11 cellular contexts compared by ENCODE assay signal in genomic region chr2:207676827-207677354, GRCh38. TPM values are rescaled to one million over a fixed set of nuclear protein-coding genes. Genes with fewer than 3 reads are reported as not detected.
A peak's percentile ranks its signal among the peaks of the same experiment; 100 is the strongest.
DNase-seq lines count a peak whose midpoint lies in the region; ATAC-seq and TF ChIP-seq lines count a peak whose summit lies in the region.
"Had no signal": no experiment of that assay in that cellular context is flagged by ENCODE, and none has a peak within 500 bp of the region (broad histone marks: within the 10 kb centered on the region; RNA-seq: fewer than 3 reads in every experiment).

No MANE protein-coding gene starts in this region.

- H3K27me3 ChIP-seq in A673 (replicated peaks; ENCODE audit: insufficient read depth, low read depth, low read length, poor library complexity) (no peaks in the 10 kb centered on the region), GM23338 (ENCODE audit: insufficient read depth) (no peaks in the 10 kb centered on the region), hepatocyte (no peaks in the 10 kb centered on the region)

- BruUV-seq in A673 (replicated peaks; lab: Mats Ljungman, UMichigan), result no TSS peak

- POLR2A ChIA-PET in A673 (lab: Charles Lee; ENCODE audit: low non-redundant PET), result interaction anchor here (0.6 kb wide), 1 partner anchor 1527 kb away, joined by 3 read pairs; no protein-coding TSS in a partner anchor

- H4K20me1 ChIP-seq in GM23338 (replicated peaks; ENCODE audit: insufficient read depth) (no peaks in the 10 kb centered on the region), hepatocyte (ENCODE audit: insufficient read depth, poor library complexity, severe bottlenecking) (no peaks in the 10 kb centered on the region)

- no peaks in the 10 kb centered on the region for H3K36me3 Mint-ChIP-seq in GM23338 (ENCODE audit: low read depth)
- no peaks in the 10 kb centered on the region for H3K36me3 Mint-ChIP-seq in activated naive CD4-positive, alpha-beta T cell treated with anti-CD3 and anti-CD28 coated beads, Interleukin-2, amount 10 ng/mL, durations not matched to agents 7 days and 5 days
- H3K36me3 Mint-ChIP-seq: activated naive CD8-positive, alpha-beta T cell treated with anti-CD3 and anti-CD28 coated beads, Interleukin-2, amount 10 ng/mL, durations not matched to agents 7 days and 5 days had no signal

- H3K27ac Mint-ChIP-seq in GM23338, result peak overlapping the region; percentile 20; the same call in 1 of the 2 replicates
- no peak overlapping the region for H3K27ac Mint-ChIP-seq in activated naive CD4-positive, alpha-beta T cell treated with anti-CD3 and anti-CD28 coated beads, Interleukin-2, amount 10 ng/mL, durations not matched to agents 7 days and 5 days
- H3K27ac Mint-ChIP-seq: activated naive CD8-positive, alpha-beta T cell treated with anti-CD3 and anti-CD28 coated beads, Interleukin-2, amount 10 ng/mL, durations not matched to agents 7 days and 5 days had no signal

- H3K9me2 ChIP-seq in GM23338 (ENCODE audit: insufficient read depth) (no peaks in the 10 kb centered on the region), hepatocyte (replicated peaks; ENCODE audit: insufficient read depth) (no peaks in the 10 kb centered on the region)

- H2AFZ ChIP-seq in GM23338 (peak overlapping the region; percentile 9; the same call in 1 of the 2 replicates), hepatocyte (peak overlapping the region; percentile 38)

- no peak overlapping the region for H3K27ac ChIP-seq in A673 (ENCODE audit: low read depth, low read length, poor library complexity, severe bottlenecking)
- 0 out of 2 replicates have a peak overlapping the region, but pooled peaks have one; percentile 20 for H3K27ac ChIP-seq in GM23338 (ENCODE audit: low read depth)
- peak overlapping the region; percentile 79 for H3K27ac ChIP-seq in hepatocyte

- H3K9me3 Mint-ChIP-seq in GM23338, result no peaks in the 10 kb centered on the region
- no peaks in the 10 kb centered on the region for H3K9me3 Mint-ChIP-seq in activated naive CD4-positive, alpha-beta T cell treated with anti-CD3 and anti-CD28 coated beads, Interleukin-2, amount 10 ng/mL, durations not matched to agents 7 days and 5 days
- H3K9me3 Mint-ChIP-seq: activated naive CD8-positive, alpha-beta T cell treated with anti-CD3 and anti-CD28 coated beads, Interleukin-2, amount 10 ng/mL, durations not matched to agents 7 days and 5 days had no signal

- no peak overlapping the region for H3K4me3 Mint-ChIP-seq in GM23338
- no peak overlapping the region for H3K4me3 Mint-ChIP-seq in activated naive CD4-positive, alpha-beta T cell treated with anti-CD3 and anti-CD28 coated beads, Interleukin-2, amount 10 ng/mL, durations not matched to agents 7 days and 5 days
- H3K4me3 Mint-ChIP-seq: activated naive CD8-positive, alpha-beta T cell treated with anti-CD3 and anti-CD28 coated beads, Interleukin-2, amount 10 ng/mL, durations not matched to agents 7 days and 5 days had no signal

- CTCF ChIA-PET in A673 (lab: Charles Lee), result no interaction called here
- CTCF ChIA-PET in activated naive CD4-positive, alpha-beta T cell treated with anti-CD3 and anti-CD28 coated beads, Interleukin-2, amount 10 ng/mL, durations not matched to agents 7 days and 5 days (lab: Charles Lee), result no interaction called here

- peaks cover 22% of the 10 kb centered on the region for H3K4me1 Mint-ChIP-seq in GM23338
- H3K4me1 Mint-ChIP-seq in activated naive CD4-positive, alpha-beta T cell treated with anti-CD3 and anti-CD28 coated beads, Interleukin-2, amount 10 ng/mL, durations not matched to agents 7 days and 5 days, result no peaks in the 10 kb centered on the region
- H3K4me1 Mint-ChIP-seq: activated naive CD8-positive, alpha-beta T cell treated with anti-CD3 and anti-CD28 coated beads, Interleukin-2, amount 10 ng/mL, durations not matched to agents 7 days and 5 days had no signal

- H3K4me1 ChIP-seq in A673 (ENCODE audit: insufficient read depth, low read length, poor library complexity, severe bottlenecking) (no peaks in the 10 kb centered on the region), GM23338 (ENCODE audit: insufficient read depth) (peaks cover 22% of the 10 kb centered on the region; the same call in 1 of the 2 replicates), hepatocyte (ENCODE audit: insufficient read depth) (peaks cover 3% of the 10 kb centered on the region)

- ATAC-seq in GM23338, result no peak

- H3K27me3 Mint-ChIP-seq in GM23338 (ENCODE audit: insufficient read depth, low read depth, poor library complexity), result peaks cover 5% of the 10 kb centered on the region
- peaks cover 8% of the 10 kb centered on the region for H3K27me3 Mint-ChIP-seq in activated naive CD4-positive, alpha-beta T cell treated with anti-CD3 and anti-CD28 coated beads, Interleukin-2, amount 10 ng/mL, durations not matched to agents 7 days and 5 days

- H3K9me3 ChIP-seq in A673 (ENCODE audit: low read depth, low read length, poor library complexity, severe bottlenecking) (no peaks in the 10 kb centered on the region), hepatocyte (ENCODE audit: low read depth) (no peaks in the 10 kb centered on the region)

- WGBS in hepatocyte (ENCODE audit: low lambda C conversion rate, missing lambda C conversion rate), result 28% methylated on average over 5 of the region's 5 CpGs

- H3K4me2 ChIP-seq in GM23338 (no peak overlapping the region), hepatocyte (peak overlapping the region; percentile 54)

- H3F3A ChIP-seq in GM23338 (replicated peaks; ENCODE audit: low read depth), result peaks cover 5% of the 10 kb centered on the region

- no peaks in the 10 kb centered on the region for H3K79me2 ChIP-seq in GM23338 (replicated peaks; ENCODE audit: insufficient read depth)
- H3K79me2 ChIP-seq in hepatocyte, result no peaks in the 10 kb centered on the region

- no peaks in the 10 kb centered on the region for H3K36me3 ChIP-seq in A673 (ENCODE audit: insufficient read depth, low read length, poor library complexity, severe bottlenecking)
- no peaks in the 10 kb centered on the region for H3K36me3 ChIP-seq in GM23338 (ENCODE audit: insufficient read depth)
- H3K36me3 ChIP-seq in hepatocyte (replicated peaks; ENCODE audit: insufficient read depth, low read depth), result no peaks in the 10 kb centered on the region

- DNase-seq in A673 (ENCODE audit: low spot score) (peak; percentile 21), GM23338 (ENCODE audit: low spot score) (no peak), T1000 (lab: John Stamatoyannopoulos, UW) (peak; percentile 25), hepatocyte (ENCODE audit: low spot score) (peak; percentile 45), epidermal melanocyte (ENCODE audit: insufficient read length, low spot score) (no peak), cortex of kidney (lab: John Stamatoyannopoulos, UW) (no peak), H4 (ENCODE audit: low spot score) (no peak)
- no peak for DNase-seq in activated naive CD4-positive, alpha-beta T cell treated with anti-CD3 and anti-CD28 coated beads, Interleukin-2, amount 10 ng/mL, durations not matched to agents 7 days and 5 days
- DNase-seq: activated naive CD8-positive, alpha-beta T cell treated with anti-CD3 and anti-CD28 coated beads, Interleukin-2, amount 10 ng/mL, durations not matched to agents 7 days and 5 days; DMS153; substantia nigra had no signal

- no peak overlapping the region for H3K4me3 ChIP-seq in A673 (ENCODE audit: low read depth, low read length, poor library complexity, severe bottlenecking)
- no peak overlapping the region for H3K4me3 ChIP-seq in GM23338
- H3K4me3 ChIP-seq in hepatocyte, result no peak overlapping the region

- intact Hi-C loops in A673 (cut with micrococcal nuclease; ENCODE audit: unreplicated experiment), result no loop called here

- no peak for TF ChIP-seq CTCF in A673 (conservative IDR thresholded peaks at IDR 0.05; ENCODE audit: low read depth, low read length)
- no peak for TF ChIP-seq CTCF in GM23338 (conservative IDR thresholded peaks at IDR 0.05; ENCODE audit: low read depth in 2 of 2)
- no peak for TF ChIP-seq CTCF in hepatocyte (IDR thresholded peaks at IDR 0.05; ENCODE audit: poor library complexity)

TF ChIP-seq in GM23338, 12 proteins besides CTCF, POLR2A, EP300 and RAD21 (continues in another document):
- no peak for TF ChIP-seq REST (IDR thresholded peaks at IDR 0.05; ENCODE audit: unreplicated experiment)
- no peak for TF ChIP-seq EZH2phosphoT487 (IDR thresholded peaks at IDR 0.05; ENCODE audit: unreplicated experiment)
- TF ChIP-seq ZNF331 (CRISPR knock-in tag; IDR thresholded peaks at IDR 0.05; ENCODE audit: low read depth), result no peak
- no peak for TF ChIP-seq CREB1 (CRISPR knock-in tag; IDR thresholded peaks at IDR 0.05; ENCODE audit: low read depth)

RNA-seq across cellular contexts. Expression of gene CCNYL1, which starts 34.5 kb away (rescaled TPM):
- total RNA-seq in A673 (2021) (8.7 and 12.8 TPM in 2 replicates), hepatocyte (10.3 and 17.6 TPM in 2 replicates)
- 32.1 and 35.1 TPM in 2 replicates for total RNA-seq in GM23338 (2014; rRNA removed; shearing (Covaris generic))
- polyA plus RNA-seq in GM23338 (2016; fragmentation: Nextera tagmentation; extraction: Ambion mirVana) (19.6 and 20.8 TPM in 2 replicates), hepatocyte (12.0 and 13.7 TPM in 2 replicates)
- 1.6 and 3.3 TPM in 2 replicates for total RNA-seq in H4 (2014; rRNA removed; shearing (Covaris generic))

RNA-seq across cellular contexts. Expression of gene METTL21A, which starts 51.7 kb away (rescaled TPM):
- total RNA-seq in A673 (2021) (35.5 and 40.4 TPM in 2 replicates), hepatocyte (34.6 and 37.4 TPM in 2 replicates)
- total RNA-seq in GM23338 (2014; rRNA removed; shearing (Covaris generic)), result 86.0 and 92.8 TPM in 2 replicates
- polyA plus RNA-seq in GM23338 (2016; fragmentation: Nextera tagmentation; extraction: Ambion mirVana) (106 and 118 TPM in 2 replicates), hepatocyte (26.9 and 27.2 TPM in 2 replicates)
- 20.8 and 38.1 TPM in 2 replicates for total RNA-seq in H4 (2014; rRNA removed; shearing (Covaris generic))

Comparison
In these comparisons a context has a peak if more than half of its experiments do, and no peak if none do; other contexts are left out.
1. DNase-seq: peak in A673 (single experiment), T1000 (single experiment) and hepatocyte (single experiment); none in GM23338 (single experiment), epidermal melanocyte (single experiment), cortex of kidney (single experiment), H4 (single experiment) and activated naive CD4-positive, alpha-beta T cell treated with anti-CD3 and anti-CD28 coated beads, Interleukin-2, amount 10 ng/mL, durations not matched to agents 7 days and 5 days (single experiment).